Comparison of ENCODE assay signal across 8 cellular contexts in genomic region chr20:31695849-31696804, GRCh38. TPM values are rescaled to one million over a fixed set of nuclear protein-coding genes. Genes with fewer than 3 reads are reported as not detected.
DNase-seq lines count a peak whose midpoint lies in the region; ATAC-seq, FAIRE-seq and TF ChIP-seq lines count a peak whose summit lies in the region.

No MANE protein-coding gene starts in this region.

- H3K9me3 ChIP-seq in A673 (ENCODE audit: low read depth, low read length, poor library complexity, severe bottlenecking) = no peaks in the 10 kb centered on the region
- no peaks in the 10 kb centered on the region for H3K9me3 ChIP-seq in mesenchymal stem cell (ENCODE audit: control insufficient read depth, low read length)

- H3K36me3 Mint-ChIP-seq in MCF 10A (ENCODE audit: insufficient read depth, unreplicated experiment) = peaks cover 36% of the 10 kb centered on the region

- peak overlapping the region; percentile 44 for H4K91ac ChIP-seq in mesenchymal stem cell (ENCODE audit: low read length)

- H3K23ac ChIP-seq in mesenchymal stem cell (ENCODE audit: low read length in 2 of 2) = no peak overlapping the region

- ATAC-seq in HG03442 (IDR thresholded peaks at IDR 0.05; ENCODE audit: unreplicated experiment) = no peak

- H3K4me3 ChIP-seq in A673 (ENCODE audit: low read depth, low read length, poor library complexity, severe bottlenecking) (no peak overlapping the region), mesenchymal stem cell (ENCODE audit: insufficient read depth in 1 of 2, low read depth in 1 of 2, low read length in 2 of 2) (no peak overlapping the region)

- H3K4me1 ChIP-seq in A673 (ENCODE audit: insufficient read depth, low read length, poor library complexity, severe bottlenecking) (peaks cover 43% of the 10 kb centered on the region), mesenchymal stem cell (ENCODE audit: control insufficient read depth, insufficient read depth, low read depth, low read length) (peaks cover 43% of the 10 kb centered on the region)

- H2BK5ac ChIP-seq in mesenchymal stem cell (ENCODE audit: low read depth, low read length, poor library complexity, severe bottlenecking) = peak overlapping the region; percentile 60

- H4K8ac ChIP-seq in mesenchymal stem cell (ENCODE audit: low read length) = peak overlapping the region; percentile 73

- no peak overlapping the region for H3K4me3 Mint-ChIP-seq in MCF 10A (ENCODE audit: unreplicated experiment)

- intact Hi-C loops in A673 (cut with micrococcal nuclease; ENCODE audit: unreplicated experiment) = no loop called here
- intact Hi-C loops in MCF 10A (cut with micrococcal nuclease) = no loop called here

- peak overlapping the region; percentile 15 for H3K27ac ChIP-seq in A673 (ENCODE audit: low read depth, low read length, poor library complexity, severe bottlenecking)
- H3K27ac ChIP-seq in mesenchymal stem cell (ENCODE audit: low read length, poor library complexity, severe bottlenecking) = peak overlapping the region; percentile 77

- H2BK15ac ChIP-seq in mesenchymal stem cell (ENCODE audit: low read depth, poor library complexity, severe bottlenecking) = peak overlapping the region; percentile 38

- DNase-seq in A673 (ENCODE audit: low spot score) (no peak), HTR-8/SVneo (ENCODE audit: insufficient read length, low spot score) (peak; percentile 85), MCF 10A (ENCODE audit: unreplicated experiment) (peak; percentile 75), mesenchymal stem cell (peak; percentile 88), DMS 273 (lab: John Stamatoyannopoulos, UW; ENCODE audit: unreplicated experiment) (no peak), activated gamma-delta T cell (lab: John Stamatoyannopoulos, UW) (no peak)
- no peak for DNase-seq in NK-92 treated with Interleukin-12 subunit alpha and Interleukin-12 subunit beta, amount 100 ng/mL, for 24 hours (lab: John Stamatoyannopoulos, UW)

- H3K36me3 ChIP-seq in A673 (ENCODE audit: insufficient read depth, low read length, poor library complexity, severe bottlenecking) (peaks cover 8% of the 10 kb centered on the region), mesenchymal stem cell (ENCODE audit: control insufficient read depth in 1 of 2, insufficient read depth in 2 of 2, low read depth in 1 of 2, low read length in 2 of 2) (peaks cover 49 to 76% of the 10 kb centered on the region in 2 experiments)

- peak overlapping the region; percentile 44 to 82 for H3K18ac ChIP-seq in mesenchymal stem cell (ENCODE audit: low read depth in 1 of 2, low read length in 2 of 2)

- H3K27ac Mint-ChIP-seq in MCF 10A (ENCODE audit: low read depth, unreplicated experiment) = peak overlapping the region; percentile 87

- peak overlapping the region; percentile 4 for H3K4me2 ChIP-seq in mesenchymal stem cell (ENCODE audit: low read length, poor library complexity, severe bottlenecking)

- H2BK120ac ChIP-seq in mesenchymal stem cell (ENCODE audit: low read depth, low read length) = peak overlapping the region; percentile 74

- peak overlapping the region; percentile 5 to 92 for H3K4ac ChIP-seq in mesenchymal stem cell (ENCODE audit: low read depth in 1 of 2, low read length in 2 of 2)

- peak overlapping the region; percentile 80 for H2AK5ac ChIP-seq in mesenchymal stem cell (ENCODE audit: low read length, severe bottlenecking)

- H2AFZ ChIP-seq in mesenchymal stem cell (ENCODE audit: low read depth, low read length) = no peak overlapping the region

- 71% methylated on average over 11 of the region's 12 CpGs for WGBS in mesenchymal stem cell

- H2BK12ac ChIP-seq in mesenchymal stem cell (ENCODE audit: low read length in 2 of 2) = peak overlapping the region; percentile 31 to 93

- H3K14ac ChIP-seq in mesenchymal stem cell (ENCODE audit: low read length in 2 of 2) = peak overlapping the region in 1 of 2 experiments; percentile 9

- POLR2A ChIA-PET in A673 (lab: Charles Lee; ENCODE audit: low non-redundant PET) (interaction anchor here (1.1 kb wide), 1 partner anchor 32 kb away, joined by 4 read pairs; no protein-coding TSS in a partner anchor), MCF 10A (lab: Yijun Ruan, JAX) (interaction anchor here (0.5 to 13.9 kb wide), 11 partner anchors 9 to 149 kb away, joined by 3 to 238 read pairs (median 7); partner anchors contain the start of genes BCL2L1 and ID1)

- H3K9ac ChIP-seq in mesenchymal stem cell (ENCODE audit: low read length) = peak overlapping the region; percentile 55

- BruUV-seq in A673 (replicated peaks; lab: Mats Ljungman, UMichigan) (no TSS peak), MCF 10A (replicated peaks; lab: Mats Ljungman, UMichigan) (no TSS peak)

- no peaks in the 10 kb centered on the region for H3K27me3 ChIP-seq in A673 (replicated peaks; ENCODE audit: insufficient read depth, low read depth, low read length, poor library complexity)
- H3K27me3 ChIP-seq in mesenchymal stem cell (ENCODE audit: control insufficient read depth in 1 of 2, insufficient read depth in 1 of 2, low read length in 2 of 2) = no peaks in the 10 kb centered on the region

- H3K27me3 Mint-ChIP-seq in MCF 10A (ENCODE audit: insufficient read depth, unreplicated experiment) = no peaks in the 10 kb centered on the region

- H3K4me1 Mint-ChIP-seq in MCF 10A (ENCODE audit: insufficient read depth, unreplicated experiment) = peaks cover 54% of the 10 kb centered on the region

- no peaks in the 10 kb centered on the region for H3K9me3 Mint-ChIP-seq in MCF 10A (ENCODE audit: unreplicated experiment)

- TF ChIP-seq CTCF in A673 (conservative IDR thresholded peaks at IDR 0.05; ENCODE audit: low read depth, low read length) = no peak
- TF ChIP-seq CTCF in MCF 10A (IDR thresholded peaks at IDR 0.05; ENCODE audit: unreplicated experiment) = no peak

- H3K79me1 ChIP-seq in mesenchymal stem cell (replicated peaks; ENCODE audit: low read length, poor library complexity, severe bottlenecking) = no peaks in the 10 kb centered on the region

- CTCF ChIA-PET in A673 (lab: Charles Lee) = no interaction called here
- CTCF ChIA-PET in MCF 10A (lab: Yijun Ruan, JAX) = interaction anchor here (0.7 to 21.5 kb wide), 11 partner anchors 10 to 137 kb away, joined by 3 to 429 read pairs (median 6); partner anchors contain the start of gene BCL2L1

- FAIRE-seq in HTR-8/SVneo (lab: Jason Lieb, UNC) = peak; percentile 89

RNA-seq across cellular contexts. Expression of gene BCL2L1, which starts 26.5 kb away (rescaled TPM):
- total RNA-seq in A673 (2021) (44.5 and 47.8 TPM in 2 replicates), MCF 10A (2022) (139 and 156 TPM in 2 replicates)
- 116 TPM for polyA plus RNA-seq in mesenchymal stem cell (2013, experiment 1 of 2)
- polyA plus RNA-seq in mesenchymal stem cell (2013, experiment 2 of 2) = 114 TPM

RNA-seq across cellular contexts. Expression of gene TPX2, which starts 43.0 kb away (rescaled TPM):
- total RNA-seq in A673 (2021) (187 and 189 TPM in 2 replicates), MCF 10A (2022) (45.3 and 79.6 TPM in 2 replicates)
- polyA plus RNA-seq in mesenchymal stem cell (2013, experiment 1 of 2) = 20.9 TPM
- 21.1 TPM for polyA plus RNA-seq in mesenchymal stem cell (2013, experiment 2 of 2)

RNA-seq across cellular contexts. Expression of gene COX4I2, which starts 58.4 kb away (rescaled TPM):
- total RNA-seq in A673 (2021) = not detected in 2 replicates
- total RNA-seq in MCF 10A (2022) = not detected in 2 replicates
- polyA plus RNA-seq in mesenchymal stem cell (2013, experiment 1 of 2) = not detected
- not detected for polyA plus RNA-seq in mesenchymal stem cell (2013, experiment 2 of 2)

Comparison
In these comparisons a context has a peak if more than half of its experiments do, and no peak if none do; other contexts are left out.
1. DNase-seq: peak in HTR-8/SVneo (single experiment), MCF 10A (single experiment) and mesenchymal stem cell (single experiment); none in A673 (single experiment), NK-92 treated with Interleukin-12 subunit alpha and Interleukin-12 subunit beta, amount 100 ng/mL, for 24 hours (single experiment), DMS 273 (single experiment) and activated gamma-delta T cell (single experiment).